In the genomic region with DNA sequence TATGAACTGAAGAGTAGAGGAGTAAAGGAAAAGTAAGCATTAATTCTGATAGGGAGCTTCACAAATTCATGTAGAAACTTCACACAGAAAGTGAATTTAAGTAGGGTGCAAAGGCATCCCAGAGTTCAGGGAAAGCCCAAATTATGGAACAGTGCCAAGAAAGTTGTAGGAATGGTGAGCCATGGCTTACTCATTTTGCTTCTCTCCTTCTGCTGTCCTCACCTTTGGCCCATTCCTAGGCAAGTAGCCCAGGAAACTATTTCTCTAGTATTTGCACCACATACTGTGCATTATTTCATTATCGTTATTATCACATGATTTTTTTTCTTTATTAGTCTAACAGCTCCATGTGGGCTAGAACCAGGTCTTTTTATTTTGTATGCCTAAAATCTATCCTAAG, we compare ENCODE assay signal across 1 cellular context.
TF ChIP-seq lines count a peak whose summit lies in the region.

No MANE protein-coding gene starts in this region.

TF ChIP-seq in WTC11, 78 proteins besides CTCF, POLR2A, EP300 and RAD21 (continued from another document):
- TF ChIP-seq, protein P1, sequence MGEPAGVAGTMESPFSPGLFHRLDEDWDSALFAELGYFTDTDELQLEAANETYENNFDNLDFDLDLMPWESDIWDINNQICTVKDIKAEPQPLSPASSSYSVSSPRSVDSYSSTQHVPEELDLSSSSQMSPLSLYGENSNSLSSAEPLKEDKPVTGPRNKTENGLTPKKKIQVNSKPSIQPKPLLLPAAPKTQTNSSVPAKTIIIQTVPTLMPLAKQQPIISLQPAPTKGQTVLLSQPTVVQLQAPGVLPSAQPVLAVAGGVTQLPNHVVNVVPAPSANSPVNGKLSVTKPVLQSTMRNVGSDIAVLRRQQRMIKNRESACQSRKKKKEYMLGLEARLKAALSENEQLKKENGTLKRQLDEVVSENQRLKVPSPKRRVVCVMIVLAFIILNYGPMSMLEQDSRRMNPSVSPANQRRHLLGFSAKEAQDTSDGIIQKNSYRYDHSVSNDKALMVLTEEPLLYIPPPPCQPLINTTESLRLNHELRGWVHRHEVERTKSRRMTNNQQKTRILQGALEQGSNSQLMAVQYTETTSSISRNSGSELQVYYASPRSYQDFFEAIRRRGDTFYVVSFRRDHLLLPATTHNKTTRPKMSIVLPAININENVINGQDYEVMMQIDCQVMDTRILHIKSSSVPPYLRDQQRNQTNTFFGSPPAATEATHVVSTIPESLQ (CRISPR knock-in tag; IDR thresholded peaks at IDR 0.05): no peak
- TF ChIP-seq KAT7 (CRISPR knock-in tag; IDR thresholded peaks at IDR 0.05; ENCODE audit: borderline replicate concordance) (no peak), ETV6 (CRISPR knock-in tag; IDR thresholded peaks at IDR 0.05) (no peak), EMX1 (CRISPR knock-in tag; IDR thresholded peaks at IDR 0.05) (no peak)
